In genomic region chr7:23287612-23288011, GRCh38 we compare ENCODE assay signal across 1 cellular context.
TF ChIP-seq lines count a peak whose summit lies in the region.

No MANE protein-coding gene starts in this region.

TF ChIP-seq in GM23338, 12 proteins besides CTCF, POLR2A, EP300 and RAD21 (continued from another document):
- TF ChIP-seq ZNF462 (CRISPR knock-in tag; IDR thresholded peaks at IDR 0.05) (no peak), ETS1 (IDR thresholded peaks at IDR 0.05) (no peak), REST (IDR thresholded peaks at IDR 0.05; ENCODE audit: unreplicated experiment) (no peak), EZH2 (IDR thresholded peaks at IDR 0.05; ENCODE audit: low read depth, unreplicated experiment) (no peak), JUNB (IDR thresholded peaks at IDR 0.05; ENCODE audit: unreplicated experiment) (no peak), ZNF331 (CRISPR knock-in tag; IDR thresholded peaks at IDR 0.05; ENCODE audit: low read depth) (no peak)
